ENCODE assay signal across 18 cellular contexts in the genomic region with DNA sequence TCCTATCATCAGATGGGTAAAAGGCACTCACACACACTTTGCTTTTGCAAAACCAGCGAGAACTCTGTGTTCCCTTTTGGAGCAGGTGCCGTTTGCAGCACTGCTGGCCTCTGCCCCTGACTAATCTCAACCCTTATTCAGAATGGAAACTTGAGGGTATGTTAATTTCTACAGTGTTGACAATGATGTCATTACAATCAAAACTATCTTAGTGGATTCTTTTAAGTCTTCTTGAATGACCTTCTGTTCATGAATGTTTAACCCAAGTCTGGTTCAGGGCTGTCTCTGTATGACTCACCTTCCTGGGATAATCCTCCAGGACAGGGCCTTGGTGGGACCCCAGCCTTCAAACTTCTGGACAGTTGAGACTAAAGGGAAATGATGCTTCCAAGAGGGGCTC.
DNase-seq lines count a peak whose midpoint lies in the region; ATAC-seq and TF ChIP-seq lines count a peak whose summit lies in the region.
"Had no signal": no experiment of that assay in that cellular context is flagged by ENCODE, and none has a peak within 500 bp of the region (broad histone marks: within the 10 kb centered on the region; RNA-seq: fewer than 3 reads in every experiment).

No MANE protein-coding gene starts in this region.

- H3K18ac ChIP-seq in mesenchymal stem cell (ENCODE audit: low read depth in 1 of 2, low read length in 2 of 2) = no peak overlapping the region

- no peak for TF ChIP-seq CTCF in WTC11 (IDR thresholded peaks at IDR 0.05)
- no peak for TF ChIP-seq CTCF in PC-3 (conservative IDR thresholded peaks at IDR 0.05; ENCODE audit: low read depth, low read length)

- no peak overlapping the region for H2AFZ ChIP-seq in mesenchymal stem cell (ENCODE audit: low read depth, low read length)
- no peak overlapping the region for H2AFZ ChIP-seq in PC-3 (ENCODE audit: low read length)

- no peak overlapping the region for H3K23ac ChIP-seq in mesenchymal stem cell (ENCODE audit: low read length in 2 of 2)

- H3K4me2 ChIP-seq in mesenchymal stem cell (ENCODE audit: low read length, poor library complexity, severe bottlenecking) = no peak overlapping the region
- H3K4me2 ChIP-seq in PC-3 (ENCODE audit: low read length) = no peak overlapping the region

- H3K9me2 ChIP-seq in PC-3 (replicated peaks; ENCODE audit: low read length) = no peaks in the 10 kb centered on the region

- no peak overlapping the region for H4K8ac ChIP-seq in mesenchymal stem cell (ENCODE audit: low read length)

- no CpG with 5 or more reads among the region's 2 CpGs for WGBS in mesenchymal stem cell

- no peak overlapping the region for H3K4ac ChIP-seq in mesenchymal stem cell (ENCODE audit: low read depth in 1 of 2, low read length in 2 of 2)

- no peak overlapping the region for H3K14ac ChIP-seq in mesenchymal stem cell (ENCODE audit: low read length in 2 of 2)

- no peak overlapping the region for H2BK12ac ChIP-seq in mesenchymal stem cell (ENCODE audit: low read length in 2 of 2)

- DNase-seq in ACHN (peak; percentile 70), WTC11 (ENCODE audit: low spot score) (no peak), mesenchymal stem cell (peak; percentile 46), PC-3 (no peak), SHP77 treated with DMSO at 0.1 percent for 48 hours (lab: John Stamatoyannopoulos, UW) (no peak), NCI-H345 treated with DMSO at 0.1 percent for 48 hours (lab: John Stamatoyannopoulos, UW; ENCODE audit: unreplicated experiment) (no peak)
- no peak for DNase-seq in naive thymus-derived CD8-positive, alpha-beta T cell
- DNase-seq: COR-L47, DMS53, NCI-H1105 treated with DMSO at 0.1 percent for 48 hours, NCI-H187, NCI-H446 treated with DMSO at 0.1 percent for 48 hours, NCI-H748 treated with DMSO at 0.1 percent for 48 hours, Right ventricle myocardium superior had no signal

- H3K36me3 ChIP-seq in HUES48 (ENCODE audit: control insufficient read depth, insufficient read depth, low read length) = no peaks in the 10 kb centered on the region
- no peaks in the 10 kb centered on the region for H3K36me3 ChIP-seq in mesenchymal stem cell (ENCODE audit: control insufficient read depth in 1 of 2, insufficient read depth in 2 of 2, low read depth in 1 of 2, low read length in 2 of 2)
- H3K36me3 ChIP-seq in PC-3 (ENCODE audit: low read depth, low read length) = no peaks in the 10 kb centered on the region

- no peak overlapping the region for H2AK5ac ChIP-seq in mesenchymal stem cell (ENCODE audit: low read length, severe bottlenecking)

- H3K79me1 ChIP-seq in mesenchymal stem cell (replicated peaks; ENCODE audit: low read length, poor library complexity, severe bottlenecking) = peaks cover 11% of the 10 kb centered on the region

- H2BK15ac ChIP-seq in mesenchymal stem cell (ENCODE audit: low read depth, poor library complexity, severe bottlenecking) = no peak overlapping the region

- no TSS peak for BruUV-seq in PC-3 (replicated peaks; lab: Mats Ljungman, UMichigan)

- H3F3A ChIP-seq in PC-3 (ENCODE audit: low read length, unreplicated experiment) = no peaks in the 10 kb centered on the region

- H3K4me1 ChIP-seq in HUES48 (ENCODE audit: control insufficient read depth, insufficient read depth, low read length) (peaks cover 40% of the 10 kb centered on the region), mesenchymal stem cell (ENCODE audit: control insufficient read depth, insufficient read depth, low read depth, low read length) (peaks cover 12% of the 10 kb centered on the region), PC-3 (ENCODE audit: insufficient read depth, low read length) (no peaks in the 10 kb centered on the region)

- H3K79me2 ChIP-seq in PC-3 (ENCODE audit: low read length) = no peaks in the 10 kb centered on the region

- H3K27ac ChIP-seq in HUES48 (ENCODE audit: low read depth, low read length) = peak overlapping the region; percentile 54
- no peak overlapping the region for H3K27ac ChIP-seq in mesenchymal stem cell (ENCODE audit: low read length, poor library complexity, severe bottlenecking)
- H3K27ac ChIP-seq in PC-3 (ENCODE audit: low read length) = no peak overlapping the region

- intact Hi-C loops in PC-3 (cut with micrococcal nuclease) = no loop called here

- no peak overlapping the region for H3K4me3 Mint-ChIP-seq in WTC11
- H3K4me3 Mint-ChIP-seq in naive thymus-derived CD8-positive, alpha-beta T cell = no peak overlapping the region
- H3K4me3 Mint-ChIP-seq: CD14-positive monocyte had no signal

- H3K4me1 Mint-ChIP-seq in WTC11 = peaks cover 65% of the 10 kb centered on the region
- H3K4me1 Mint-ChIP-seq in naive thymus-derived CD8-positive, alpha-beta T cell = no peaks in the 10 kb centered on the region
- H3K4me1 Mint-ChIP-seq: CD14-positive monocyte had no signal

- no peak overlapping the region for H2BK5ac ChIP-seq in mesenchymal stem cell (ENCODE audit: low read depth, low read length, poor library complexity, severe bottlenecking)

- peak overlapping the region; percentile 18; the same call in 1 of the 2 replicates for H3K27ac Mint-ChIP-seq in WTC11
- H3K27ac Mint-ChIP-seq in naive thymus-derived CD8-positive, alpha-beta T cell = no peak overlapping the region
- H3K27ac Mint-ChIP-seq: CD14-positive monocyte had no signal

- H3K27me3 Mint-ChIP-seq in WTC11 (ENCODE audit: low read depth) = no peaks in the 10 kb centered on the region
- peaks cover 0 to 8% (median 7%) of the 10 kb centered on the region in 5 donors for H3K27me3 Mint-ChIP-seq in naive thymus-derived CD8-positive, alpha-beta T cell

- H3K27me3 ChIP-seq in HUES48 (ENCODE audit: control insufficient read depth, insufficient read depth, low read length) (no peaks in the 10 kb centered on the region), mesenchymal stem cell (ENCODE audit: control insufficient read depth in 1 of 2, insufficient read depth in 1 of 2, low read length in 2 of 2) (no peaks in the 10 kb centered on the region), PC-3 (ENCODE audit: low read length) (peaks cover 11% of the 10 kb centered on the region)

- H3K9me3 ChIP-seq in HUES48 (ENCODE audit: control insufficient read depth, insufficient read depth, low read length) (no peaks in the 10 kb centered on the region), mesenchymal stem cell (ENCODE audit: control insufficient read depth, low read length) (no peaks in the 10 kb centered on the region), PC-3 (ENCODE audit: low read length) (no peaks in the 10 kb centered on the region)

- CTCF ChIA-PET in WTC11 (lab: Charles Lee) (no interaction called here), PC-3 (lab: Charles Lee) (no interaction called here)

- H4K20me1 ChIP-seq in PC-3 (ENCODE audit: low read length) = no peaks in the 10 kb centered on the region

- in situ Hi-C loops in ACHN (cut with HindIII; ENCODE audit: low pct_ligation_motif_present, low pct_unique_long_range_greater_than_20kb, low sequenced_read_pairs) = no loop called here

- no peak overlapping the region for H4K91ac ChIP-seq in mesenchymal stem cell (ENCODE audit: low read length)

- H3K9me3 Mint-ChIP-seq in WTC11 = no peaks in the 10 kb centered on the region
- peaks cover 0 to 7% (median 0%) of the 10 kb centered on the region in 9 donors for H3K9me3 Mint-ChIP-seq in naive thymus-derived CD8-positive, alpha-beta T cell

- no peaks in the 10 kb centered on the region for H3K36me3 Mint-ChIP-seq in WTC11
- H3K36me3 Mint-ChIP-seq in naive thymus-derived CD8-positive, alpha-beta T cell = peaks cover 0 to 4% (median 0%) of the 10 kb centered on the region in 3 donors
- H3K36me3 Mint-ChIP-seq: CD14-positive monocyte had no signal

- H3K4me3 ChIP-seq in HUES48 (ENCODE audit: low read depth, low read length) = no peak overlapping the region
- H3K4me3 ChIP-seq in mesenchymal stem cell (ENCODE audit: insufficient read depth in 1 of 2, low read depth in 1 of 2, low read length in 2 of 2) = no peak overlapping the region
- H3K4me3 ChIP-seq in PC-3 (ENCODE audit: low read length) = no peak overlapping the region
- H3K4me3 ChIP-seq: K562 had no signal

- POLR2A ChIA-PET in WTC11 (lab: Charles Lee) = no interaction called here
- POLR2A ChIA-PET in PC-3 (lab: Charles Lee; ENCODE audit: unreplicated experiment) = no interaction called here
- POLR2A ChIA-PET in naive thymus-derived CD8-positive, alpha-beta T cell (lab: Charles Lee) = no interaction called here

- no peak overlapping the region for H3K9ac ChIP-seq in HUES48 (ENCODE audit: low read depth, low read length)
- H3K9ac ChIP-seq in mesenchymal stem cell (ENCODE audit: low read length) = no peak overlapping the region
- no peak overlapping the region for H3K9ac ChIP-seq in PC-3 (ENCODE audit: low read length)

- no peak overlapping the region for H2BK120ac ChIP-seq in mesenchymal stem cell (ENCODE audit: low read depth, low read length)

- ATAC-seq in WTC11 (no peak), PC-3 (no peak)
- ATAC-seq in naive thymus-derived CD8-positive, alpha-beta T cell = no peak
- ATAC-seq: HCT116, K562 had no signal

TF ChIP-seq in WTC11, 78 proteins besides CTCF, POLR2A, EP300 and RAD21 (continues in another document):
- no peak for TF ChIP-seq NFE2L1 (CRISPR knock-in tag; IDR thresholded peaks at IDR 0.05)
- no peak for TF ChIP-seq NR3C1 (CRISPR knock-in tag; conservative IDR thresholded peaks at IDR 0.05; ENCODE audit: low read depth)
- no peak for TF ChIP-seq KAT7 (CRISPR knock-in tag; IDR thresholded peaks at IDR 0.05; ENCODE audit: borderline replicate concordance)
- TF ChIP-seq CREM (CRISPR knock-in tag; IDR thresholded peaks at IDR 0.05) = no peak
- no peak for TF ChIP-seq ETV6 (CRISPR knock-in tag; IDR thresholded peaks at IDR 0.05)
- TF ChIP-seq E2F1 (CRISPR knock-in tag; IDR thresholded peaks at IDR 0.05) = no peak

Comparison
In these comparisons a context has a peak if more than half of its experiments do, and no peak if none do; other contexts are left out.
1. DNase-seq: peak in ACHN (single experiment) and mesenchymal stem cell (single experiment); none in WTC11 (single experiment), PC-3 (single experiment), naive thymus-derived CD8-positive, alpha-beta T cell (0 of 10), SHP77 treated with DMSO at 0.1 percent for 48 hours (single experiment) and NCI-H345 treated with DMSO at 0.1 percent for 48 hours (single experiment).